ENCODE assay signal across 29 cellular contexts in genomic region chr18:44545359-44545985, GRCh38.
"Had no signal": no experiment of that assay in that cellular context is flagged by ENCODE, and none has a peak within 500 bp of the region (broad histone marks: within the 10 kb centered on the region; RNA-seq: fewer than 3 reads in every experiment).

No MANE protein-coding gene starts in this region.

- H3K4me3 Mint-ChIP-seq: activated CD4-positive, alpha-beta T cell treated with anti-CD3 and anti-CD28 coated beads, Interleukin-2, amount 10 ng/mL, durations not matched to agents 7 days and 5 days; activated naive CD8-positive, alpha-beta T cell treated with anti-CD3 and anti-CD28 coated beads, Interleukin-2, amount 50 U/mL, for 24 hours; activated T-cell treated with anti-CD3 and anti-CD28 coated beads, Interleukin-2, amount 50 U/mL, for 24 hours had no signal

- H3K27me3 ChIP-seq: brain microvascular endothelial cell, MG63, SJCRH30 had no signal

- H3K9me3 ChIP-seq: MG63, SJCRH30 had no signal

- H3K27me3 Mint-ChIP-seq: activated CD4-positive, alpha-beta T cell treated with anti-CD3 and anti-CD28 coated beads, Interleukin-2, amount 10 ng/mL, durations not matched to agents 7 days and 5 days; activated naive CD8-positive, alpha-beta T cell treated with anti-CD3 and anti-CD28 coated beads, Interleukin-2, amount 50 U/mL, for 24 hours; activated T-cell treated with anti-CD3 and anti-CD28 coated beads, Interleukin-2, amount 50 U/mL, for 24 hours had no signal

- DNase-seq: activated CD4-positive, alpha-beta T cell treated with anti-CD3 and anti-CD28 coated beads for 1 hour; activated CD4-positive, alpha-beta T cell treated with anti-CD3 and anti-CD28 coated beads, Interleukin-2, amount 10 ng/mL, durations not matched to agents 7 days and 5 days; activated CD4-positive, alpha-beta T cell treated with anti-CD3 and anti-CD28 coated beads, Interleukin-2, amount 50 U/mL, for 48 hours; activated CD4-positive, CD25-positive, alpha-beta regulatory T cell; activated CD8-positive, alpha-beta memory T cell treated with anti-CD3 and anti-CD28 coated beads for 24 hours; activated naive CD4-positive, alpha-beta T cell treated with anti-CD3 and anti-CD28 coated beads, Interleukin-2, amount 50 U/mL, for 16 hours; activated naive CD8-positive, alpha-beta T cell treated with anti-CD3 and anti-CD28 coated beads, Interleukin-2, amount 50 U/mL, for 24 hours; activated T-cell treated with anti-CD3 and anti-CD28 coated beads, Interleukin-2, amount 50 U/mL, for 24 hours; anterior cingulate cortex; brain microvascular endothelial cell; central memory CD4-positive, alpha-beta T cell; Kasumi-1; KG1; MG63; NCI-H1092 treated with DMSO at 0.1 percent for 48 hours; NCI-H146; NCI-H187; NCI-H2029 treated with DMSO at 0.1 percent for 48 hours; NCI-H2107; NCI-H2171; NCI-H510A; NCI-H526 treated with DMSO at 0.1 percent for 48 hours; NCI-H774; SHP77; SJCRH30; T1000; WERI-Rb-1 had no signal

- H3K27ac Mint-ChIP-seq: activated CD4-positive, alpha-beta T cell treated with anti-CD3 and anti-CD28 coated beads, Interleukin-2, amount 10 ng/mL, durations not matched to agents 7 days and 5 days; activated naive CD8-positive, alpha-beta T cell treated with anti-CD3 and anti-CD28 coated beads, Interleukin-2, amount 50 U/mL, for 24 hours; activated T-cell treated with anti-CD3 and anti-CD28 coated beads, Interleukin-2, amount 50 U/mL, for 24 hours had no signal

- H3K9me3 Mint-ChIP-seq: activated CD4-positive, alpha-beta T cell treated with anti-CD3 and anti-CD28 coated beads, Interleukin-2, amount 10 ng/mL, durations not matched to agents 7 days and 5 days; activated naive CD8-positive, alpha-beta T cell treated with anti-CD3 and anti-CD28 coated beads, Interleukin-2, amount 50 U/mL, for 24 hours; activated T-cell treated with anti-CD3 and anti-CD28 coated beads, Interleukin-2, amount 50 U/mL, for 24 hours had no signal

- ATAC-seq: activated naive CD8-positive, alpha-beta T cell treated with anti-CD3 and anti-CD28 coated beads, Interleukin-2, amount 50 U/mL, for 24 hours; Panc1 had no signal

- H3K27ac ChIP-seq: brain microvascular endothelial cell, SJCRH30, SK-N-MC, WERI-Rb-1 had no signal

- H3K4me3 ChIP-seq: MG63, SJCRH30, SK-N-MC had no signal

- H3K36me3 ChIP-seq: brain microvascular endothelial cell, MG63, SJCRH30, WERI-Rb-1 had no signal
